8 cellular contexts compared by ENCODE assay signal in the genomic region with DNA sequence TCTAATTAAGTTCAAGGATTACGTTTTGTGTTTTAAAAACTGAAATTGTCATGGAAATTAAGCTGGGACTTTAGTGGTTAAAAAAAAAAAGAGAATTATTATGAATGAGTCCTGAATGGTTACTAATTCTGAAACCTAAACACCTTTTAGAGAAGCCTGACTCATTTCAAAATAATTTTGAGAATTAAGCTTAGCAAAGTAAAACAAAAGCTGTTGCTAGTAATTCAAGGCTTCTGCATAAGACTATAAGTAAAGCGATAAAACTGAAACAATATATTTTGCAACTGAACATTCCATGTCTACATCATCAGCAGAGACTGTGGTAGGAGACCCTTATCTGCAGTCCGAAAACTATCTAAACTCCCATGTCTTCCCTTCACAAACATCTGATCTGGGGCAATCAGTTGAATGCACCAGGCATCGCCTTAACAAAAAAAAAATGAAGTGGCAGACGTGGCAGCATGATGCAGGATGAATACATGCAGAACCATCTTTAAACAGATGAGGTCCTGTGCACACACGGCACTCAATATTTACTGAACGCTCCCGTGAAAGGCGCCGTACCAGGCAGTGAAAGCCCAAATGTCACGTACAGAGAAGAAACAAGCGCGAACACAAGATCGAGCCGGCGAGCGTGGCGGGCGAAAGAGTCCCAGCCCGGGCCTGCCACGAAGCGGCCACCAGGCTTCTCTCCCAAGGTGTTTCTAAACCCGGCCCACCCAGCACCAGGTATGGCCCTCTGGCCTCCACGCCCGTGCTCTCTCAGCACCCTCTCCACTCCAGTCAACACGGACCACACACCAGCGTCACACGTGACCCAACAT.
DNase-seq lines count a peak whose midpoint lies in the region; ATAC-seq and TF ChIP-seq lines count a peak whose summit lies in the region.

No MANE protein-coding gene starts in this region.

- CTCF ChIA-PET in BJ (lab: Yijun Ruan, JAX): interaction anchor here (0.6 to 1.4 kb wide), 5 partner anchors 61 to 173 kb away, joined by 3 to 5 read pairs (median 3); a partner anchor contains a TSS

- H3K4me3 ChIP-seq in BJ (ENCODE audit: low read depth, low read length): peak overlapping the region; percentile 28
- peak overlapping the region in 5 of 8 donors; percentile 2 to 47 (median 15) for H3K4me3 ChIP-seq in spleen

- no peak for TF ChIP-seq POLR2A in spleen (IDR thresholded peaks at IDR 0.05)

- POLR2A ChIA-PET in BJ (lab: Charles Lee): interaction anchor here (0.6 to 1.5 kb wide), 4 partner anchors 10 to 346 kb away, joined by 3 to 9 read pairs (median 4); a partner anchor contains a TSS

- intact Hi-C loops in spleen (cut with DNase I; ENCODE audit: low total_unique reads): loop anchor here (10.0 kb wide), 1 partner anchor 46 kb away; no protein-coding TSS in a partner anchor

- peak; percentile 59 for ATAC-seq in GM21528 (IDR thresholded peaks at IDR 0.05; ENCODE audit: low FRiP score, unreplicated experiment)

- no peaks in the 10 kb centered on the region for H3K9me3 ChIP-seq in spleen

- 71 to 83% (median 78%) methylated on average over 28 of the region's 28 CpGs for WGBS in spleen, 5 donors

- H3K27ac Mint-ChIP-seq in T-helper 1 cell treated with Interleukin-12 subunit alpha and Interleukin-12 subunit beta and Interleukin-4 antibody, amounts not matched to agents 30 μg/mL and 1 μg/mL, for 36 hours: peak overlapping the region; percentile 75

- no peak for TF ChIP-seq CTCF in BJ (IDR thresholded peaks at IDR 0.05; ENCODE audit: insufficient read depth, low read depth, low read length)
- TF ChIP-seq CTCF in spleen (IDR thresholded peaks at IDR 0.05 in 8 of 11, conservative IDR thresholded peaks at IDR 0.05 in 3 of 11): no peak

- H3K27ac ChIP-seq in spleen: peak overlapping the region; percentile 60 to 82 (median 78)

- H3K4me1 Mint-ChIP-seq in T-helper 1 cell treated with Interleukin-12 subunit alpha and Interleukin-12 subunit beta and Interleukin-4 antibody, amounts not matched to agents 30 μg/mL and 1 μg/mL, for 36 hours (ENCODE audit: low read depth): peaks cover 63% of the 10 kb centered on the region

- DNase-seq in BJ (ENCODE audit: low read depth) (no peak), glomerular visceral epithelial cell (ENCODE audit: extremely low spot score) (peak; percentile 48), spleen (no peak), hypothalamus (lab: John Stamatoyannopoulos, UW) (no peak), NCI-H2196 (lab: John Stamatoyannopoulos, UW; ENCODE audit: unreplicated experiment) (no peak), COLO829 (ENCODE audit: low spot score) (no peak)

- H3K36me3 ChIP-seq in BJ (ENCODE audit: control insufficient read depth, insufficient read depth, low read length) (no peaks in the 10 kb centered on the region; the same call in 1 of the 2 replicates), spleen (peaks cover 0 to 12% (median 0%) of the 10 kb centered on the region in 6 donors)

- H3K4me3 Mint-ChIP-seq in T-helper 1 cell treated with Interleukin-12 subunit alpha and Interleukin-12 subunit beta and Interleukin-4 antibody, amounts not matched to agents 30 μg/mL and 1 μg/mL, for 36 hours: peak overlapping the region; percentile 21

- H3K27me3 ChIP-seq in BJ (ENCODE audit: control insufficient read depth, insufficient read depth, low read length) (no peaks in the 10 kb centered on the region), spleen (replicated peaks in 1 of 7) (no peaks in the 10 kb centered on the region)

- peaks cover 16% of the 10 kb centered on the region for H3K36me3 Mint-ChIP-seq in T-helper 1 cell treated with Interleukin-12 subunit alpha and Interleukin-12 subunit beta and Interleukin-4 antibody, amounts not matched to agents 30 μg/mL and 1 μg/mL, for 36 hours (ENCODE audit: low read depth)

- H3K9me3 Mint-ChIP-seq in T-helper 1 cell treated with Interleukin-12 subunit alpha and Interleukin-12 subunit beta and Interleukin-4 antibody, amounts not matched to agents 30 μg/mL and 1 μg/mL, for 36 hours: no peaks in the 10 kb centered on the region

- H3K4me1 ChIP-seq in spleen: peaks cover 8 to 100% (median 86%) of the 10 kb centered on the region in 6 donors

- H3K27me3 Mint-ChIP-seq in T-helper 1 cell treated with Interleukin-12 subunit alpha and Interleukin-12 subunit beta and Interleukin-4 antibody, amounts not matched to agents 30 μg/mL and 1 μg/mL, for 36 hours (ENCODE audit: low read depth): no peaks in the 10 kb centered on the region
